8 cellular contexts compared by ENCODE assay signal in the genomic region with DNA sequence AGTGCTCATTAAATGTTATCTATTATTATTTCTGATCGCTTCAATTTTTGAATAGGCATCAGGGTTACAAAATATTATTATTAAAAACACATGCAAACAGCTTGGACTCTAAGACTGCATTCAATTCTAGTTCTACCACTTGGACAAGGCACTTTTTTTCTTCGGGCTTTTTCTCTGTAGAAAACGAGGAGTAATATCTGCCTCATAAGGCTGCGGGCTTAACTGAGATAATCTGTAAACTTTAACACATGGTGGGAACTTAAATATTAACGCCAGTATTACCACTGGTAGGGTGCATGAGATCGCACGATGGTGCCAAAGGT. TPM values are rescaled to one million over a fixed set of nuclear protein-coding genes. Genes with fewer than 3 reads are reported as not detected.
DNase-seq lines count a peak whose midpoint lies in the region; ATAC-seq, FAIRE-seq and TF ChIP-seq lines count a peak whose summit lies in the region.

No MANE protein-coding gene starts in this region.

- H3K27me3 ChIP-seq in keratinocyte (ENCODE audit: control insufficient read depth, extremely low read depth, insufficient read depth, low read length): no peaks in the 10 kb centered on the region
- H3K27me3 ChIP-seq in thymus (ENCODE audit: control insufficient read depth, insufficient read depth): no peaks in the 10 kb centered on the region

- H3K9me3 Mint-ChIP-seq in activated naive CD4-positive, alpha-beta T cell treated with anti-CD3 and anti-CD28 coated beads, Interleukin-2, amount 50 U/mL, for 72 hours: no peaks in the 10 kb centered on the region

- dilution Hi-C loops in keratinocyte (cut with MboI; ENCODE audit: extremely low pct_ligation_motif_present, low sequenced_read_pairs): no loop called here

- peak overlapping the region; percentile 98 to 99 for H3K27ac Mint-ChIP-seq in activated naive CD4-positive, alpha-beta T cell treated with anti-CD3 and anti-CD28 coated beads, Interleukin-2, amount 50 U/mL, for 72 hours

- H3K9me3 ChIP-seq in keratinocyte (ENCODE audit: control insufficient read depth, low read depth, low read length) (no peaks in the 10 kb centered on the region), thymus (ENCODE audit: control insufficient read depth) (no peaks in the 10 kb centered on the region)

- no peak for FAIRE-seq in keratinocyte (lab: Jason Lieb, UNC)

- H3K9me1 ChIP-seq in keratinocyte (ENCODE audit: control insufficient read depth, extremely low read depth, insufficient read depth, low read length): no peaks in the 10 kb centered on the region

- no peak for DNase-seq in activated naive CD4-positive, alpha-beta T cell treated with anti-CD3 and anti-CD28 coated beads, Interleukin-2, amount 50 U/mL, for 72 hours (ENCODE audit: low spot score in 2 of 2)
- no peak for DNase-seq in keratinocyte (ENCODE audit: low read depth, low spot score)
- DNase-seq in AG08395 (ENCODE audit: low spot score): no peak
- DNase-seq in activated CD4-positive, CD25-positive, alpha-beta regulatory T cell treated with anti-CD3 and anti-CD28 coated beads, Interleukin-2, amount 50 U/mL, for 72 hours: no peak

- peak overlapping the region; percentile 92 for H2AFZ ChIP-seq in keratinocyte (ENCODE audit: control insufficient read depth, low read length)

- H3K4me1 ChIP-seq in keratinocyte (ENCODE audit: control insufficient read depth, extremely low read depth, insufficient read depth, low read length) (peaks cover 9% of the 10 kb centered on the region), thymus (ENCODE audit: control insufficient read depth, insufficient read depth, low read length) (peaks cover 7% of the 10 kb centered on the region)

- H3K27ac ChIP-seq in keratinocyte (ENCODE audit: control insufficient read depth, insufficient read depth, low read length): peak overlapping the region; percentile 86
- H3K27ac ChIP-seq in thymus (ENCODE audit: low read depth): no peak overlapping the region

- H3K4me2 ChIP-seq in keratinocyte (ENCODE audit: control insufficient read depth, extremely low read depth, insufficient read depth, low read depth, low read length): peak overlapping the region; percentile 94

- 6% methylated on average over 7 of the region's 7 CpGs for WGBS in thymus

- H4K20me1 ChIP-seq in keratinocyte (ENCODE audit: control insufficient read depth, extremely low read depth, insufficient read depth, low read length): no peaks in the 10 kb centered on the region

- H3K4me3 ChIP-seq in keratinocyte (ENCODE audit: control insufficient read depth in 2 of 3, extremely low read depth in 1 of 3, insufficient read depth in 2 of 3, low read depth in 1 of 3, low read length in 3 of 3) (peak overlapping the region; percentile 69 to 88 (median 84)), thymus (ENCODE audit: low read length) (peak overlapping the region; percentile 98)

- H3K79me2 ChIP-seq in keratinocyte (ENCODE audit: control insufficient read depth, insufficient read depth, low read length): peaks cover 38% of the 10 kb centered on the region

- H3K36me3 Mint-ChIP-seq in activated naive CD4-positive, alpha-beta T cell treated with anti-CD3 and anti-CD28 coated beads, Interleukin-2, amount 50 U/mL, for 72 hours: peaks cover 0 to 18% of the 10 kb centered on the region in 2 donors

- no peaks in the 10 kb centered on the region for H3K36me3 ChIP-seq in keratinocyte (ENCODE audit: control insufficient read depth in 2 of 2, extremely low read depth in 1 of 2, insufficient read depth in 2 of 2, low read length in 2 of 2)
- H3K36me3 ChIP-seq in thymus (ENCODE audit: control insufficient read depth, insufficient read depth): no peaks in the 10 kb centered on the region

- peak overlapping the region; percentile 96 for H3K9ac ChIP-seq in keratinocyte (ENCODE audit: control insufficient read depth, extremely low read depth, insufficient read depth, low read length)

- TF ChIP-seq CTCF in keratinocyte (optimal IDR thresholded peaks at IDR 0.05 in 1 of 3, IDR thresholded peaks at IDR 0.05 in 1 of 3, conservative IDR thresholded peaks at IDR 0.05 in 1 of 3; ENCODE audit: extremely low read depth in 1 of 3, insufficient read depth in 2 of 3, low read length in 3 of 3): no peak

- peak; percentile 23 for ATAC-seq in GM18519 (IDR thresholded peaks at IDR 0.05; ENCODE audit: low FRiP score, unreplicated experiment)
- ATAC-seq in HG02970 (IDR thresholded peaks at IDR 0.05; ENCODE audit: low FRiP score, unreplicated experiment): peak; percentile 42
- ATAC-seq in activated naive CD4-positive, alpha-beta T cell treated with anti-CD3 and anti-CD28 coated beads, Interleukin-2, amount 50 U/mL, for 72 hours: no peak
- ATAC-seq in HG02763 (IDR thresholded peaks at IDR 0.05; ENCODE audit: unreplicated experiment): no peak

RNA-seq across cellular contexts. Expression of gene SPDL1, which starts 0.5 kb away (rescaled TPM):
- 10 to 100 TPM; 26.6 to 33.3 TPM for total RNA-seq in activated naive CD4-positive, alpha-beta T cell treated with anti-CD3 and anti-CD28 coated beads, Interleukin-2, amount 50 U/mL, for 72 hours
- polyA plus RNA-seq in keratinocyte (9.6 to 24.6 TPM (median 20.8 TPM) in 3 replicates), thymus (9.5 TPM)
- polyA plus RNA-seq in keratinocyte (2011; ENCODE audit: low read depth): 24.0 TPM
- 8.2 and 12.8 TPM in 2 replicates for polyA plus RNA-seq in keratinocyte (2011; cell fraction: cytosol; rRNA removed)
- polyA plus RNA-seq in keratinocyte (2011; cell fraction: nucleus; rRNA removed): 17.0 and 28.3 TPM in 2 replicates
- 3.8 and 15.7 TPM in 2 replicates for polyA plus RNA-seq in keratinocyte (2012; ENCODE audit: low replicate concordance)
- polyA minus RNA-seq in keratinocyte: 0.82 to 9.8 TPM (median 3.3 TPM) in 3 replicates
- 6.5 TPM for polyA minus RNA-seq in keratinocyte (2011; cell fraction: cytosol; rRNA and poly(A)+ RNA removed)
- 4.2 and 11.3 TPM in 2 replicates for polyA minus RNA-seq in keratinocyte (2011; cell fraction: nucleus; rRNA and poly(A)+ RNA removed)

RNA-seq across cellular contexts. Expression of gene DOCK2, which starts 54.0 kb away (rescaled TPM):
- 100 to 1,000 TPM; 210 to 220 TPM for total RNA-seq in activated naive CD4-positive, alpha-beta T cell treated with anti-CD3 and anti-CD28 coated beads, Interleukin-2, amount 50 U/mL, for 72 hours
- polyA plus RNA-seq in keratinocyte (0.17 to 0.24 TPM (median 0.21 TPM) in 3 replicates), thymus (34.6 TPM)
- polyA plus RNA-seq in keratinocyte (2011; ENCODE audit: low read depth): not detected
- 0.06 and 0.32 TPM in 2 replicates for polyA plus RNA-seq in keratinocyte (2011; cell fraction: cytosol; rRNA removed)
- 0.04 and 0.06 TPM in 2 replicates for polyA plus RNA-seq in keratinocyte (2011; cell fraction: nucleus; rRNA removed)
- 0.30 TPM in 1 of 2 replicates, not detected in the other for polyA plus RNA-seq in keratinocyte (2012; ENCODE audit: low replicate concordance)
- polyA minus RNA-seq in keratinocyte: 1.3 to 3.0 TPM in 2 of 3 replicates, not detected in the other
- not detected for polyA minus RNA-seq in keratinocyte (2011; cell fraction: cytosol; rRNA and poly(A)+ RNA removed)
- 0.11 and 0.70 TPM in 2 replicates for polyA minus RNA-seq in keratinocyte (2011; cell fraction: nucleus; rRNA and poly(A)+ RNA removed)

Comparison
In these comparisons a context has a peak if more than half of its experiments do, and no peak if none do; other contexts are left out.
1. ATAC-seq: peak in GM18519 (single experiment) and HG02970 (single experiment); none in activated naive CD4-positive, alpha-beta T cell treated with anti-CD3 and anti-CD28 coated beads, Interleukin-2, amount 50 U/mL, for 72 hours (0 of 2) and HG02763 (single experiment).
2. RNA of gene DOCK2, which starts 54.0 kb away (polyA plus RNA-seq): 34.6 TPM in thymus (single experiment); 0.04 to 0.32 TPM in keratinocyte; every median in the first group is over 10 times any median in the second.